In genomic region chrX:153845195-153845594, GRCh38 we compare ENCODE assay signal across 12 cellular contexts. TPM values are rescaled to one million over a fixed set of nuclear protein-coding genes. Genes with fewer than 3 reads are reported as not detected.
"Had no signal": no experiment of that assay in that cellular context is flagged by ENCODE, and none has a peak within 500 bp of the region (broad histone marks: within the 10 kb centered on the region; RNA-seq: fewer than 3 reads in every experiment).

No MANE protein-coding gene starts in this region.

- H3K9me3 ChIP-seq: pancreas had no signal

- H3K4me2 ChIP-seq: hepatocyte had no signal

- H3K4me3 ChIP-seq: coronary artery, hepatocyte, pancreas had no signal

- H3K36me3 ChIP-seq: pancreas had no signal

- DNase-seq: effector CD4-positive, alpha-beta T cell; foreskin melanocyte; head of caudate nucleus; natural killer cell; occipital lobe; pancreas; right cardiac atrium; small intestine; stimulated activated CD4-positive, alpha-beta T cell treated with anti-CD3 and anti-CD28 coated beads, Interleukin-12 subunit alpha, Interleukin-12 subunit beta, amount 100 ng/mL, for 4 hours; stimulated activated naive CD4-positive, alpha-beta T cell treated with Interleukin-2 at 50 U/mL for 16 hours had no signal

- ATAC-seq: pancreas, right cardiac atrium had no signal

- H3K27ac ChIP-seq: coronary artery, hepatocyte, pancreas had no signal

- H3K4me1 ChIP-seq: pancreas had no signal

RNA-seq across cellular contexts. Expression of gene AVPR2, which starts 59.3 kb away (rescaled TPM):
- polyA plus RNA-seq: hepatocyte had no signal
